In genomic region chr16:70428178-70428998, GRCh38 we compare ENCODE assay signal across 1 cellular context.
TF ChIP-seq lines count a peak whose summit lies in the region.

No MANE protein-coding gene starts in this region.

TF ChIP-seq in K562, 482 proteins besides CTCF, POLR2A, EP300 and RAD21 (continued from another document and continues in another):
- peak; percentile 72; the same call in 1 of the 2 replicates for TF ChIP-seq KHSRP (IDR thresholded peaks at IDR 0.05)
- no peak for TF ChIP-seq ATF1 (CRISPR knock-in tag; IDR thresholded peaks at IDR 0.05)
- TF ChIP-seq ATF1 (tag; IDR thresholded peaks at IDR 0.05): peak; percentile 90
- TF ChIP-seq THAP12 (CRISPR knock-in tag; IDR thresholded peaks at IDR 0.05): no peak
- peak; percentile 91 for TF ChIP-seq NR2C1 (IDR thresholded peaks at IDR 0.05)
- TF ChIP-seq NR2C1 (tag; IDR thresholded peaks at IDR 0.05): peak; percentile 96
- TF ChIP-seq KDM5B (IDR thresholded peaks at IDR 0.05; ENCODE audit: insufficient replicate concordance, low read depth, low read length): no peak
- peak; percentile 71 for TF ChIP-seq GABPB1 (CRISPR knock-in tag; IDR thresholded peaks at IDR 0.05)
- no peak for TF ChIP-seq ZNF174 (CRISPR knock-in tag; IDR thresholded peaks at IDR 0.05)
- TF ChIP-seq RNF2 (IDR thresholded peaks at IDR 0.05): peak; percentile 100
- no peak for TF ChIP-seq PRMT5 (CRISPR knock-in tag; IDR thresholded peaks at IDR 0.05)
- no peak; the same call in 1 of the 2 replicates for TF ChIP-seq NCOA6 (IDR thresholded peaks at IDR 0.05)
- peak; percentile 77 for TF ChIP-seq PRDM10 (IDR thresholded peaks at IDR 0.05; ENCODE audit: partially characterized antibody)
- peak; percentile 95 for TF ChIP-seq SMAD1 (IDR thresholded peaks at IDR 0.05; ENCODE audit: low read depth, low read length, partially characterized antibody)
- peak; percentile 99 for TF ChIP-seq SOX6 (IDR thresholded peaks at IDR 0.05)
- no peak for TF ChIP-seq ZNF41 (CRISPR knock-in tag; conservative IDR thresholded peaks at IDR 0.05)
- TF ChIP-seq CHD4 (IDR thresholded peaks at IDR 0.05; ENCODE audit: insufficient read depth, insufficient replicate concordance, low read depth, low read length, poor library complexity, severe bottlenecking): no peak
- peak; percentile 82 for TF ChIP-seq ZNF175 (CRISPR knock-in tag; IDR thresholded peaks at IDR 0.05; ENCODE audit: low read depth)
- TF ChIP-seq CUX1 (CRISPR knock-in tag; IDR thresholded peaks at IDR 0.05): peak; percentile 75; the same call in 1 of the 2 replicates
- TF ChIP-seq CREB1 (IDR thresholded peaks at IDR 0.05): peak; percentile 78
- peak; percentile 63; the same call in 1 of the 2 replicates for TF ChIP-seq CREB1 (CRISPR knock-in tag; IDR thresholded peaks at IDR 0.05)
- TF ChIP-seq ATF4 (CRISPR knock-in tag; IDR thresholded peaks at IDR 0.05): no peak; the same call in 1 of the 2 replicates
- TF ChIP-seq ZNF232 (CRISPR knock-in tag; IDR thresholded peaks at IDR 0.05): no peak
- TF ChIP-seq MITF (IDR thresholded peaks at IDR 0.05): peak; percentile 67; the same call in 1 of the 2 replicates
- peak; percentile 98 for TF ChIP-seq CEBPB (tag; IDR thresholded peaks at IDR 0.05)
- TF ChIP-seq SUPT5H (IDR thresholded peaks at IDR 0.05): peak; percentile 81
- TF ChIP-seq HES1 (IDR thresholded peaks at IDR 0.05; ENCODE audit: low read depth): peak; percentile 93
- TF ChIP-seq MYNN (IDR thresholded peaks at IDR 0.05): peak; percentile 99
- no peak for TF ChIP-seq MYNN (CRISPR knock-in tag; IDR thresholded peaks at IDR 0.05)
- peak; percentile 100 for TF ChIP-seq CBFA2T3 (IDR thresholded peaks at IDR 0.05)
- TF ChIP-seq ZBTB34 (CRISPR knock-in tag; IDR thresholded peaks at IDR 0.05): peak; percentile 4; the same call in 1 of the 2 replicates
- TF ChIP-seq IRF9 (tag; IDR thresholded peaks at IDR 0.05): 0 out of 2 replicates have a peak, but pooled peaks have one; percentile 3
- peak in 1 of 2 experiments; percentile 44; a peak in 2 of 4 replicates for TF ChIP-seq KDM4B (IDR thresholded peaks at IDR 0.05; ENCODE audit: borderline replicate concordance in 2 of 2, low read depth in 1 of 2)
- no peak; the same call in 1 of the 2 replicates for TF ChIP-seq OTX1 (CRISPR knock-in tag; IDR thresholded peaks at IDR 0.05)
- peak; percentile 96 for TF ChIP-seq FOXM1 (IDR thresholded peaks at IDR 0.05; ENCODE audit: low read depth)
- TF ChIP-seq FOXM1 (CRISPR knock-in tag; IDR thresholded peaks at IDR 0.05; ENCODE audit: low read depth): peak; percentile 61; the same call in 1 of the 2 replicates
- TF ChIP-seq ETV6 (IDR thresholded peaks at IDR 0.05; ENCODE audit: borderline replicate concordance in 1 of 2, low read depth in 2 of 2, low read length in 1 of 2): peak; percentile 8 to 86; a peak in 3 of 4 replicates
- TF ChIP-seq ETV6 (CRISPR knock-in tag; IDR thresholded peaks at IDR 0.05; ENCODE audit: borderline replicate concordance): no peak
- peak; percentile 81; the same call in 1 of the 2 replicates for TF ChIP-seq NR2F6 (CRISPR knock-in tag; IDR thresholded peaks at IDR 0.05)
- TF ChIP-seq CBX5 (IDR thresholded peaks at IDR 0.05; ENCODE audit: borderline replicate concordance, low read depth): no peak
- TF ChIP-seq MBD2 (IDR thresholded peaks at IDR 0.05; ENCODE audit: borderline replicate concordance, low read depth): peak; percentile 95
- TF ChIP-seq NKRF (IDR thresholded peaks at IDR 0.05; ENCODE audit: borderline replicate concordance): peak; percentile 38; the same call in 1 of the 2 replicates
- peak; percentile 98 for TF ChIP-seq ATF7 (IDR thresholded peaks at IDR 0.05)
